8 cellular contexts compared by ENCODE assay signal in genomic region chr6:151763938-151764680, GRCh38. TPM values are rescaled to one million over a fixed set of nuclear protein-coding genes. Genes with fewer than 3 reads are reported as not detected.
DNase-seq lines count a peak whose midpoint lies in the region; ATAC-seq and TF ChIP-seq lines count a peak whose summit lies in the region.

No MANE protein-coding gene starts in this region.

- TF ChIP-seq RAD21 in SK-N-SH (IDR thresholded peaks at IDR 0.05; ENCODE audit: low read length) = peak; percentile 56

- H3K4me2 ChIP-seq in SK-N-SH = peak overlapping the region; percentile 63

- H3K4me3 ChIP-seq in SK-N-SH (ENCODE audit: low read depth in 2 of 2, low read length in 1 of 2) = peak overlapping the region; percentile 12 to 54; a peak in 3 of 4 replicates
- H3K4me3 ChIP-seq in iPS-18a (ENCODE audit: low read length) = peak overlapping the region; percentile 53
- H3K4me3 ChIP-seq in sigmoid colon = peak overlapping the region in 3 of 4 donors; percentile 9 to 16 (median 14)

- H3K4me1 ChIP-seq in SK-N-SH (ENCODE audit: control insufficient read depth in 1 of 2, insufficient read depth in 2 of 2, low read depth in 1 of 2, low read length in 1 of 2) (no peaks in the 10 kb centered on the region; a peak in 2 of 4 replicates), iPS-18a (ENCODE audit: control insufficient read depth, low read depth, low read length) (peaks cover 5% of the 10 kb centered on the region), sigmoid colon (no peaks in the 10 kb centered on the region)

- CTCF ChIA-PET in SK-N-SH (lab: Yijun Ruan, JAX) (interaction anchor here (0.9 to 4.4 kb wide), 21 partner anchors 9 to 1190 kb away, joined by 3 to 69 read pairs (median 4); no protein-coding TSS in a partner anchor), MCF 10A (lab: Yijun Ruan, JAX) (interaction anchor here (0.5 to 6.5 kb wide), 20 partner anchors 13 to 506 kb away, joined by 3 to 142 read pairs (median 7); no protein-coding TSS in a partner anchor)

- intact Hi-C loops in MCF 10A (cut with micrococcal nuclease) (loop anchor here (1.0 kb wide), 2 partner anchors 89 to 504 kb away; no protein-coding TSS in a partner anchor), sigmoid colon (cut with DNase I) (loop anchor here (10.0 kb wide), 1 partner anchor 361 kb away; no protein-coding TSS in a partner anchor)

- H3K36me3 Mint-ChIP-seq in MCF 10A (ENCODE audit: insufficient read depth, unreplicated experiment) = no peaks in the 10 kb centered on the region

- peak overlapping the region; percentile 78 for H3K4me3 Mint-ChIP-seq in MCF 10A (ENCODE audit: unreplicated experiment)

- no peaks in the 10 kb centered on the region for H3K36me3 ChIP-seq in SK-N-SH (replicated peaks in 1 of 2; ENCODE audit: control insufficient read depth in 1 of 2, insufficient read depth in 2 of 2, low read length in 1 of 2)
- H3K36me3 ChIP-seq in iPS-18a (ENCODE audit: control insufficient read depth, low read depth, low read length) = no peaks in the 10 kb centered on the region
- H3K36me3 ChIP-seq in sigmoid colon = no peaks in the 10 kb centered on the region

- H3K79me2 ChIP-seq in SK-N-SH (ENCODE audit: insufficient read depth) = no peaks in the 10 kb centered on the region

- WGBS in SK-N-SH (ENCODE audit: low lambda C conversion rate) = 28% methylated on average over 20 of the region's 20 CpGs
- 15 to 29% methylated on average over 20 of the region's 20 CpGs for WGBS in sigmoid colon, 2 donors

- no peaks in the 10 kb centered on the region for H4K20me1 ChIP-seq in SK-N-SH (ENCODE audit: insufficient read depth)

- ATAC-seq in GM21360 (IDR thresholded peaks at IDR 0.05; ENCODE audit: unreplicated experiment) = peak; percentile 85
- ATAC-seq in HG03571 (IDR thresholded peaks at IDR 0.05; ENCODE audit: unreplicated experiment) = peak; percentile 76

- H3F3A ChIP-seq in SK-N-SH (replicated peaks; ENCODE audit: insufficient read depth) = peaks cover 4% of the 10 kb centered on the region

- POLR2A ChIA-PET in SK-N-SH (lab: Yijun Ruan, JAX) = no interaction called here
- POLR2A ChIA-PET in MCF 10A (lab: Yijun Ruan, JAX) = interaction anchor here (0.6 to 2.7 kb wide), 11 partner anchors 148 to 617 kb away, joined by 3 to 22 read pairs (median 3); partner anchors contain the start of gene RMND1

- H3K4me1 Mint-ChIP-seq in MCF 10A (ENCODE audit: insufficient read depth, unreplicated experiment) = peaks cover 23% of the 10 kb centered on the region

- no peak for TF ChIP-seq POLR2A in sigmoid colon (IDR thresholded peaks at IDR 0.05)

- H3K27ac Mint-ChIP-seq in MCF 10A (ENCODE audit: low read depth, unreplicated experiment) = peak overlapping the region; percentile 57

- no peaks in the 10 kb centered on the region for H3K9me3 Mint-ChIP-seq in MCF 10A (ENCODE audit: unreplicated experiment)

- H3K27ac ChIP-seq in SK-N-SH (ENCODE audit: low read depth in 2 of 2, low read length in 1 of 2) = no peak overlapping the region
- no peak overlapping the region for H3K27ac ChIP-seq in iPS-18a (ENCODE audit: low read length)
- H3K27ac ChIP-seq in sigmoid colon = peak overlapping the region in 1 of 4 donors; percentile 43

- TF ChIP-seq CTCF in SK-N-SH (IDR thresholded peaks at IDR 0.05) (peak; percentile 66), MCF 10A (IDR thresholded peaks at IDR 0.05; ENCODE audit: unreplicated experiment) (peak; percentile 58), sigmoid colon (IDR thresholded peaks at IDR 0.05) (peak in 3 of 4 experiments; percentile 16 to 45 (median 44))

- H3K9me3 ChIP-seq in SK-N-SH = no peaks in the 10 kb centered on the region
- H3K9me3 ChIP-seq in iPS-18a (ENCODE audit: control insufficient read depth, low read depth, low read length) = no peaks in the 10 kb centered on the region
- no peaks in the 10 kb centered on the region for H3K9me3 ChIP-seq in sigmoid colon

- H3K27me3 Mint-ChIP-seq in MCF 10A (ENCODE audit: insufficient read depth, unreplicated experiment) = no peaks in the 10 kb centered on the region

- no TSS peak for BruUV-seq in MCF 10A (replicated peaks; lab: Mats Ljungman, UMichigan)

- H3K9ac ChIP-seq in SK-N-SH (no peak overlapping the region), iPS-18a (ENCODE audit: low read length) (no peak overlapping the region)

- H3K27me3 ChIP-seq in SK-N-SH (ENCODE audit: insufficient read depth) (no peaks in the 10 kb centered on the region), iPS-18a (ENCODE audit: control insufficient read depth, insufficient read depth, low read length) (no peaks in the 10 kb centered on the region), sigmoid colon (no peaks in the 10 kb centered on the region)

- H3K9me2 ChIP-seq in SK-N-SH = no peaks in the 10 kb centered on the region

- TF ChIP-seq EP300 in SK-N-SH (IDR thresholded peaks at IDR 0.05; ENCODE audit: borderline replicate concordance in 1 of 2, low read depth in 1 of 2, low read length in 1 of 2) (no peak), sigmoid colon (IDR thresholded peaks at IDR 0.05) (no peak)

- DNase-seq in DMS114 treated with DMSO at 0.1 percent for 48 hours (lab: John Stamatoyannopoulos, UW; ENCODE audit: unreplicated experiment) = peak; percentile 56
- peak; percentile 67 for DNase-seq in SK-N-SH
- peak; percentile 96 for DNase-seq in MCF 10A (ENCODE audit: unreplicated experiment)
- peak; percentile 91 for DNase-seq in sigmoid colon
- no peak for DNase-seq in NCI-H128 (lab: John Stamatoyannopoulos, UW; ENCODE audit: unreplicated experiment)

- peak overlapping the region; percentile 63; the same call in 1 of the 2 replicates for H2AFZ ChIP-seq in SK-N-SH (ENCODE audit: low read depth)

TF ChIP-seq in SK-N-SH, 30 proteins besides CTCF, POLR2A, EP300 and RAD21:
- TF ChIP-seq PBX3 (IDR thresholded peaks at IDR 0.05) = peak; percentile 82
- peak; percentile 6; the same call in 1 of the 2 replicates for TF ChIP-seq NRF1 (IDR thresholded peaks at IDR 0.05; ENCODE audit: low read depth, low read length)
- TF ChIP-seq SMC3 (IDR thresholded peaks at IDR 0.05; ENCODE audit: low read depth, low read length) = peak; percentile 44; the same call in 1 of the 2 replicates
- TF ChIP-seq RCOR1 (IDR thresholded peaks at IDR 0.05; ENCODE audit: low read length) = no peak

RNA-seq across cellular contexts. Expression of gene ESR1, which starts 43.4 kb away (rescaled TPM):
- polyA plus RNA-seq in SK-N-SH (2012; rRNA removed) (under 0.01 TPM in 1 of 2 replicates, not detected in the other), sigmoid colon (under 1 TPM in 2 of 3 donors, not detected in 1; under 0.01 to 0.23 TPM)
- under 0.01 TPM in 1 of 2 replicates, not detected in the other for polyA plus RNA-seq in SK-N-SH (2012; cell fraction: cytosol; rRNA removed)
- polyA plus RNA-seq in SK-N-SH (2012; cell fraction: nucleus; rRNA removed) = 0.01 and 0.04 TPM in 2 replicates
- total RNA-seq in MCF 10A (2022) (0.05 TPM in 2 replicates), sigmoid colon (1 to 10 TPM in 3 of 4 donors, under 1 TPM in 1; 0.71 to 2.2 (median 1.1) TPM)
